Comparison of ENCODE assay signal across 8 cellular contexts in genomic region chr2:50535971-50536759, GRCh38.
DNase-seq lines count a peak whose midpoint lies in the region; ATAC-seq and TF ChIP-seq lines count a peak whose summit lies in the region.
"Had no signal": no experiment of that assay in that cellular context is flagged by ENCODE, and none has a peak within 500 bp of the region (broad histone marks: within the 10 kb centered on the region; RNA-seq: fewer than 3 reads in every experiment).

No MANE protein-coding gene starts in this region.

- no peaks in the 10 kb centered on the region for H3K79me2 ChIP-seq in PC-3 (ENCODE audit: low read length)

- intact Hi-C loops in PC-3 (cut with micrococcal nuclease) (loop anchor here (10.0 kb wide), 2 partner anchors 209 to 569 kb away; no protein-coding TSS in a partner anchor), uterus (cut with DNase I; ENCODE audit: low total_unique reads) (no loop called here)

- H3K4me3 ChIP-seq in HL-60 (replicated peaks; ENCODE audit: insufficient read depth, low read length) (no peak overlapping the region), PC-3 (ENCODE audit: low read length) (no peak overlapping the region; the same call in 1 of the 2 replicates), fibroblast of the aortic adventitia (ENCODE audit: low read depth, low read length) (no peak overlapping the region), uterus (no peak overlapping the region)

- no TSS peak for BruUV-seq in PC-3 (replicated peaks; lab: Mats Ljungman, UMichigan)

- no peak overlapping the region for H2AFZ ChIP-seq in PC-3 (ENCODE audit: low read length)

- H4K20me1 ChIP-seq in PC-3 (ENCODE audit: low read length), result no peaks in the 10 kb centered on the region

- peak in 1 of 2 experiments; percentile 6 for DNase-seq in HL-60 (ENCODE audit: low read depth in 1 of 2, low spot score in 1 of 2)
- DNase-seq in PC-3, result peak; percentile 65
- peak; percentile 44 for DNase-seq in fibroblast of the aortic adventitia (ENCODE audit: low read depth)
- DNase-seq in uterus, result no peak
- DNase-seq: naive B cell had no signal

- TF ChIP-seq POLR2A in uterus (IDR thresholded peaks at IDR 0.05), result no peak

- CTCF ChIA-PET in PC-3 (lab: Charles Lee), result interaction anchor here (1.0 kb wide), 1 partner anchor 1113 kb away, joined by 3 read pairs; no protein-coding TSS in a partner anchor

- POLR2A ChIA-PET in PC-3 (lab: Charles Lee; ENCODE audit: unreplicated experiment), result no interaction called here

- H3F3A ChIP-seq in PC-3 (ENCODE audit: low read length, unreplicated experiment), result no peaks in the 10 kb centered on the region

- H3K36me3 ChIP-seq in PC-3 (ENCODE audit: low read depth, low read length) (no peaks in the 10 kb centered on the region), uterus (no peaks in the 10 kb centered on the region)

- H3K27ac ChIP-seq in HL-60 (replicated peaks) (no peak overlapping the region), PC-3 (ENCODE audit: low read length) (no peak overlapping the region), uterus (no peak overlapping the region)

- H3K9ac ChIP-seq in PC-3 (ENCODE audit: low read length), result no peak overlapping the region

- TF ChIP-seq CTCF in HL-60 (IDR thresholded peaks at IDR 0.05; ENCODE audit: insufficient read depth, low read length) (peak; percentile 22), PC-3 (conservative IDR thresholded peaks at IDR 0.05; ENCODE audit: low read depth, low read length) (peak; percentile 82), fibroblast of the aortic adventitia (IDR thresholded peaks at IDR 0.05; ENCODE audit: insufficient read depth, low read length) (peak; percentile 66), uterus (IDR thresholded peaks at IDR 0.05) (peak in 3 of 4 experiments; percentile 24 to 27 (median 27))

- H3K9me3 ChIP-seq in PC-3 (ENCODE audit: low read length), result no peaks in the 10 kb centered on the region
- H3K9me3 ChIP-seq in uterus, result no peaks in the 10 kb centered on the region

- peak overlapping the region; percentile 50; the same call in 1 of the 2 replicates for H3K4me2 ChIP-seq in PC-3 (ENCODE audit: low read length)

- H3K9me2 ChIP-seq in PC-3 (replicated peaks; ENCODE audit: low read length), result no peaks in the 10 kb centered on the region

- H3K27me3 ChIP-seq in HL-60 (ENCODE audit: insufficient read depth, poor library complexity, severe bottlenecking), result peaks cover 2% of the 10 kb centered on the region
- peaks cover 20% of the 10 kb centered on the region for H3K27me3 ChIP-seq in PC-3 (ENCODE audit: low read length)
- H3K27me3 ChIP-seq in uterus, result no peaks in the 10 kb centered on the region

- H3K4me1 ChIP-seq in PC-3 (ENCODE audit: insufficient read depth, low read length), result no peaks in the 10 kb centered on the region
- H3K4me1 ChIP-seq in uterus, result no peaks in the 10 kb centered on the region

- ATAC-seq in GM18502 (IDR thresholded peaks at IDR 0.05; ENCODE audit: poor library complexity, unreplicated experiment) (peak; percentile 75), PC-3 (peak; percentile 72), HG02763 (IDR thresholded peaks at IDR 0.05; ENCODE audit: unreplicated experiment) (no peak), HG03460 (IDR thresholded peaks at IDR 0.05; ENCODE audit: unreplicated experiment) (no peak)

Comparison
In these comparisons a context has a peak if more than half of its experiments do, and no peak if none do; other contexts are left out.
1. ATAC-seq: peak in GM18502 (single experiment) and PC-3 (single experiment); none in HG02763 (single experiment) and HG03460 (single experiment).
2. DNase-seq: peak in PC-3 (single experiment) and fibroblast of the aortic adventitia (single experiment); none in uterus (0 of 2).
3. CTCF ChIP-seq: peak in every context shown above with its lines; median percentile 82 in PC-3; 66 in fibroblast of the aortic adventitia; 27 in uterus; 22 in HL-60.